In the genomic region with DNA sequence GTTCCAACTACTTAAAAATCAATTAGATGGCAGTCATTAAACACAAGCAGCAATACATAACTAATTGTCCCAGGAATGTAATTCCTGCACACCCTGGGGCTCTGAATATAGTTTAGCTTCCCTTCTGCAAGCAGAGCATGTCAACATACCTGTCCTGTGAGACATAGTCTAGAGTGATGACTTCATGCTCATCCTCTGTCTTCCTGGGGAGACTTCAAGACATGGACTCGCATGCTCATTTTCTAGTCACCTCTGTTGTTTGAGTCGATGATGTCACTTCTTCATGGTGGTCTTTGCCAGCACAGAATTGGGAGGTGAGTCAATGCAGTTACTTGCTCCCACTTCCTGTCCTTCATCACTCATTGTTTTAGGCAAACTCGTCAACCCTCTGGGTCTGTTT, we compare ENCODE assay signal across 19 cellular contexts. TPM values are rescaled to one million over a fixed set of nuclear protein-coding genes. Genes with fewer than 3 reads are reported as not detected.
DNase-seq lines count a peak whose midpoint lies in the region; ATAC-seq and TF ChIP-seq lines count a peak whose summit lies in the region.
"Had no signal": no experiment of that assay in that cellular context is flagged by ENCODE, and none has a peak within 500 bp of the region (broad histone marks: within the 10 kb centered on the region; RNA-seq: fewer than 3 reads in every experiment).

No MANE protein-coding gene starts in this region.

- H2BK120ac ChIP-seq in mesenchymal stem cell (ENCODE audit: low read depth, low read length) = no peak overlapping the region

- peaks cover 0 to 3% (median 0%) of the 10 kb centered on the region in 4 donors for H3K4me1 Mint-ChIP-seq in naive thymus-derived CD8-positive, alpha-beta T cell
- H3K4me1 Mint-ChIP-seq: endodermal cell had no signal

- peaks cover 0 to 9% (median 3%) of the 10 kb centered on the region in 5 donors for H3K27me3 Mint-ChIP-seq in naive thymus-derived CD8-positive, alpha-beta T cell

- DNase-seq in DND-41 = no peak
- peak; percentile 95 for DNase-seq in M059J (ENCODE audit: low read depth)
- peak; percentile 14 to 95 for DNase-seq in cardiac fibroblast (ENCODE audit: low read depth in 2 of 2)
- DNase-seq in mesenchymal stem cell = peak; percentile 66
- DNase-seq in activated effector memory CD4-positive, alpha-beta T cell treated with anti-CD3 and anti-CD28 coated beads, Interleukin-2, amount 50 U/mL, for 16 hours = no peak
- no peak for DNase-seq in cerebellar cortex (ENCODE audit: low spot score)
- DNase-seq in NCI-H1105 (lab: John Stamatoyannopoulos, UW) = no peak
- DNase-seq in naive thymus-derived CD8-positive, alpha-beta T cell = no peak
- DNase-seq: activated T-cell treated with anti-CD3 and anti-CD28 coated beads, Interleukin-2, amount 50 U/mL, for 4 hours; aorta; CD8-positive, alpha-beta T cell; endodermal cell; MV-4-11; NCI-H446 treated with DMSO at 0.1 percent for 48 hours; stimulated activated CD4-positive, alpha-beta T cell treated with anti-CD3 and anti-CD28 coated beads, Interleukin-2, amount 100 ng/mL, for 48 hours; stimulated activated naive CD4-positive, alpha-beta T cell treated with Interleukin-2 at 50 U/mL for 16 hours had no signal

- H2AFZ ChIP-seq in DND-41 (ENCODE audit: low read depth, low read length) (no peak overlapping the region), mesenchymal stem cell (ENCODE audit: low read depth, low read length) (no peak overlapping the region)

- H4K20me1 ChIP-seq in DND-41 (ENCODE audit: insufficient read depth, low read length) = no peaks in the 10 kb centered on the region

- H3K36me3 ChIP-seq in DND-41 (ENCODE audit: insufficient read depth, low read length) (no peaks in the 10 kb centered on the region), mesenchymal stem cell (ENCODE audit: control insufficient read depth in 1 of 2, insufficient read depth in 2 of 2, low read depth in 1 of 2, low read length in 2 of 2) (peaks cover 15 to 19% of the 10 kb centered on the region in 2 experiments)
- H3K36me3 ChIP-seq: prostate gland had no signal

- no peaks in the 10 kb centered on the region for H3K79me2 ChIP-seq in DND-41 (ENCODE audit: insufficient read depth, low read length)

- H3K36me3 Mint-ChIP-seq in naive thymus-derived CD8-positive, alpha-beta T cell = peaks cover 0 to 6% (median 3%) of the 10 kb centered on the region in 3 donors
- H3K36me3 Mint-ChIP-seq: CD8-positive, alpha-beta T cell had no signal

- H2BK5ac ChIP-seq in mesenchymal stem cell (ENCODE audit: low read depth, low read length, poor library complexity, severe bottlenecking) = peak overlapping the region; percentile 77

- no peak overlapping the region for H2AK5ac ChIP-seq in mesenchymal stem cell (ENCODE audit: low read length, severe bottlenecking)

- no peak overlapping the region for H3K27ac ChIP-seq in DND-41 (ENCODE audit: low read length)
- H3K27ac ChIP-seq in mesenchymal stem cell (ENCODE audit: low read length, poor library complexity, severe bottlenecking) = peak overlapping the region; percentile 96
- H3K27ac ChIP-seq: HL-60, prostate gland, VCaP had no signal

- H3K4ac ChIP-seq in mesenchymal stem cell (ENCODE audit: low read depth in 1 of 2, low read length in 2 of 2) = no peak overlapping the region

- H3K9ac ChIP-seq in DND-41 (ENCODE audit: low read depth, low read length) (no peak overlapping the region), mesenchymal stem cell (ENCODE audit: low read length) (no peak overlapping the region)

- POLR2A ChIA-PET in naive thymus-derived CD8-positive, alpha-beta T cell (lab: Charles Lee) = no interaction called here

- H3K27ac Mint-ChIP-seq in naive thymus-derived CD8-positive, alpha-beta T cell = no peak overlapping the region
- H3K27ac Mint-ChIP-seq: CD8-positive, alpha-beta T cell; endodermal cell had no signal

- H3K9me3 ChIP-seq in DND-41 (ENCODE audit: insufficient read depth, low read length, severe bottlenecking) (no peaks in the 10 kb centered on the region), mesenchymal stem cell (ENCODE audit: control insufficient read depth, low read length) (no peaks in the 10 kb centered on the region)
- H3K9me3 ChIP-seq: prostate gland had no signal

- no peak overlapping the region for H2BK12ac ChIP-seq in mesenchymal stem cell (ENCODE audit: low read length in 2 of 2)

- no peak overlapping the region for H3K4me3 Mint-ChIP-seq in naive thymus-derived CD8-positive, alpha-beta T cell
- H3K4me3 Mint-ChIP-seq: activated T-cell treated with anti-CD3 and anti-CD28 coated beads, Interleukin-2, amount 50 U/mL, for 4 hours; CD8-positive, alpha-beta T cell; endodermal cell had no signal

- H3K18ac ChIP-seq in mesenchymal stem cell (ENCODE audit: low read depth in 1 of 2, low read length in 2 of 2) = no peak overlapping the region

- no peak overlapping the region for H2BK15ac ChIP-seq in mesenchymal stem cell (ENCODE audit: low read depth, poor library complexity, severe bottlenecking)

- peaks cover 0 to 8% (median 0%) of the 10 kb centered on the region in 9 donors for H3K9me3 Mint-ChIP-seq in naive thymus-derived CD8-positive, alpha-beta T cell
- H3K9me3 Mint-ChIP-seq: CD8-positive, alpha-beta T cell; endodermal cell had no signal

- H3K4me1 ChIP-seq in DND-41 (ENCODE audit: insufficient read depth, low read length) (no peaks in the 10 kb centered on the region), mesenchymal stem cell (ENCODE audit: control insufficient read depth, insufficient read depth, low read depth, low read length) (peaks cover 7% of the 10 kb centered on the region)
- H3K4me1 ChIP-seq: prostate gland had no signal

- peaks cover 31% of the 10 kb centered on the region for H3K79me1 ChIP-seq in mesenchymal stem cell (replicated peaks; ENCODE audit: low read length, poor library complexity, severe bottlenecking)

- no peak overlapping the region for H4K91ac ChIP-seq in mesenchymal stem cell (ENCODE audit: low read length)

- H3K27me3 ChIP-seq in DND-41 (ENCODE audit: insufficient read depth, low read length, poor library complexity) (no peaks in the 10 kb centered on the region), mesenchymal stem cell (ENCODE audit: control insufficient read depth in 1 of 2, insufficient read depth in 1 of 2, low read length in 2 of 2) (peaks cover 0 to 27% of the 10 kb centered on the region in 2 experiments)

- H4K8ac ChIP-seq in mesenchymal stem cell (ENCODE audit: low read length) = no peak overlapping the region

- ATAC-seq in DND-41 (ENCODE audit: insufficient read depth, low read depth) = 0 out of 3 replicates have a peak, but pooled peaks have one; percentile 19
- no peak for ATAC-seq in naive thymus-derived CD8-positive, alpha-beta T cell
- ATAC-seq: activated T-cell treated with anti-CD3 and anti-CD28 coated beads, Interleukin-2, amount 50 U/mL, for 4 hours; CD8-positive, alpha-beta T cell had no signal

- 37% methylated on average over 3 of the region's 3 CpGs for WGBS in mesenchymal stem cell

- H3K4me2 ChIP-seq in DND-41 (ENCODE audit: insufficient read depth, low read length) (no peak overlapping the region), mesenchymal stem cell (ENCODE audit: low read length, poor library complexity, severe bottlenecking) (no peak overlapping the region)

- no peak for TF ChIP-seq CTCF in DND-41 (IDR thresholded peaks at IDR 0.05; ENCODE audit: borderline replicate concordance, extremely low read depth, low read length, poor library complexity, severe bottlenecking)
- no peak for TF ChIP-seq CTCF in cardiac fibroblast (IDR thresholded peaks at IDR 0.05; ENCODE audit: low read depth, low read length)

- H3K14ac ChIP-seq in mesenchymal stem cell (ENCODE audit: low read length in 2 of 2) = no peak overlapping the region

- no peak overlapping the region for H3K23ac ChIP-seq in mesenchymal stem cell (ENCODE audit: low read length in 2 of 2)

- H3K4me3 ChIP-seq in DND-41 (ENCODE audit: low read depth in 1 of 2, low read length in 2 of 2) (no peak overlapping the region), cardiac fibroblast (replicated peaks in 1 of 2; ENCODE audit: low read depth in 2 of 2, low read length in 2 of 2) (no peak overlapping the region), mesenchymal stem cell (ENCODE audit: insufficient read depth in 1 of 2, low read depth in 1 of 2, low read length in 2 of 2) (no peak overlapping the region)
- H3K4me3 ChIP-seq: prostate gland had no signal

RNA-seq across cellular contexts. Expression of a gene that starts 15.8 kb away (rescaled TPM):
- 10.9 and 12.6 TPM in 2 replicates for total RNA-seq in M059J (2014; rRNA removed; shearing (Covaris generic))
- 1.0 TPM for polyA plus RNA-seq in mesenchymal stem cell (2013, experiment 1 of 2)
- polyA plus RNA-seq in mesenchymal stem cell (2013, experiment 2 of 2) = 1.4 TPM
- total RNA-seq in naive thymus-derived CD8-positive, alpha-beta T cell = under 1 TPM; 0.94 to 0.96 TPM
- polyA plus RNA-seq in naive thymus-derived CD8-positive, alpha-beta T cell = under 1 TPM; 0.54 to 0.96 (median 0.64) TPM

RNA-seq across cellular contexts. Expression of a gene that starts 31.1 kb away (rescaled TPM):
- not detected in 2 replicates for total RNA-seq in M059J (2014; rRNA removed; shearing (Covaris generic))
- polyA plus RNA-seq in mesenchymal stem cell (2013, experiment 1 of 2) = not detected
- 0.04 TPM for polyA plus RNA-seq in mesenchymal stem cell (2013, experiment 2 of 2)
- total RNA-seq in naive thymus-derived CD8-positive, alpha-beta T cell = 10 to 100 TPM; 15.1 TPM
- 10 to 100 TPM; 18.1 to 25.3 (median 22.0) TPM for polyA plus RNA-seq in naive thymus-derived CD8-positive, alpha-beta T cell
- total RNA-seq: endodermal cell had no signal

Comparison
In these comparisons a context has a peak if more than half of its experiments do, and no peak if none do; other contexts are left out.
1. DNase-seq: peak in M059J (single experiment), cardiac fibroblast (2 of 2) and mesenchymal stem cell (single experiment); none in DND-41 (single experiment), activated effector memory CD4-positive, alpha-beta T cell treated with anti-CD3 and anti-CD28 coated beads, Interleukin-2, amount 50 U/mL, for 16 hours (single experiment), cerebellar cortex (single experiment), NCI-H1105 (single experiment) and naive thymus-derived CD8-positive, alpha-beta T cell (0 of 10).
2. RNA of a gene that starts 31.1 kb away (total RNA-seq): 15.1 TPM in naive thymus-derived CD8-positive, alpha-beta T cell; not detected in M059J; every median in the first group is over 10 times any median in the second.